ENCODE assay signal across 25 cellular contexts in genomic region chr3:71521940-71522876, GRCh38.
DNase-seq lines count a peak whose midpoint lies in the region; FAIRE-seq and TF ChIP-seq lines count a peak whose summit lies in the region.
"Had no signal": no experiment of that assay in that cellular context is flagged by ENCODE, and none has a peak within 500 bp of the region (broad histone marks: within the 10 kb centered on the region; RNA-seq: fewer than 3 reads in every experiment).

No MANE protein-coding gene starts in this region.

- no peak for FAIRE-seq in GM19239 (lab: Jason Lieb, UNC)
- FAIRE-seq: kidney had no signal

- no peak overlapping the region for H4K12ac ChIP-seq in trophoblast cell (ENCODE audit: low read depth, low read length)

- H3K27ac Mint-ChIP-seq in chondrocyte (ENCODE audit: unreplicated experiment) = peak overlapping the region; percentile 83
- H3K27ac Mint-ChIP-seq: activated CD4-positive, alpha-beta T cell treated with anti-CD3 and anti-CD28 coated beads, Interleukin-2, amount 10 ng/mL, durations not matched to agents 7 days and 5 days; activated CD8-positive, alpha-beta memory T cell treated with anti-CD3 and anti-CD28 coated beads, Interleukin-2, amount 10 ng/mL, durations not matched to agents 7 days and 5 days; activated naive CD4-positive, alpha-beta T cell treated with anti-CD3 and anti-CD28 coated beads, Interleukin-2, amount 50 U/mL, for 72 hours; activated T-helper 1 cell treated with anti-CD3 and anti-CD28 coated beads, Interleukin-12 subunit alpha, Interleukin-12 subunit beta, Interleukin-2, Interleukin-4 antibody, amounts not matched to agents 30 ng/mL and 10 ng/mL and 1 ng/mL, durations not matched to agents 14 hours and 24 hours and 36 hours; CD4-positive, alpha-beta memory T cell; natural killer cell had no signal

- H3K23ac ChIP-seq in trophoblast cell (ENCODE audit: low read length) = no peak overlapping the region

- H3K18ac ChIP-seq in trophoblast cell (ENCODE audit: low read length) = no peak overlapping the region

- no peak overlapping the region for H2BK5ac ChIP-seq in trophoblast cell (ENCODE audit: low read depth, low read length, poor library complexity)

- peaks cover 80% of the 10 kb centered on the region for H3K4me1 Mint-ChIP-seq in chondrocyte (ENCODE audit: low read depth)
- H3K4me1 Mint-ChIP-seq: activated CD4-positive, alpha-beta T cell treated with anti-CD3 and anti-CD28 coated beads, Interleukin-2, amount 10 ng/mL, durations not matched to agents 7 days and 5 days had no signal

- peak overlapping the region; percentile 87 for H2BK12ac ChIP-seq in trophoblast cell (ENCODE audit: low read length)

- no peak overlapping the region for H3K4ac ChIP-seq in trophoblast cell (ENCODE audit: low read depth, low read length)

- H3K79me2 ChIP-seq in DOHH2 (ENCODE audit: control insufficient read depth, low read length) (peaks cover 92% of the 10 kb centered on the region), Karpas-422 (ENCODE audit: low read length) (peaks cover 99% of the 10 kb centered on the region), trophoblast cell (ENCODE audit: control insufficient read depth, insufficient read depth, low read length, poor library complexity) (no peaks in the 10 kb centered on the region)

- H3K9me3 ChIP-seq in DOHH2 (ENCODE audit: control insufficient read depth, insufficient read depth, low read length) = no peaks in the 10 kb centered on the region
- H3K9me3 ChIP-seq in Karpas-422 (ENCODE audit: low read length) = no peaks in the 10 kb centered on the region
- H3K9me3 ChIP-seq in trophoblast cell (ENCODE audit: insufficient read depth, low read depth, low read length) = no peaks in the 10 kb centered on the region
- H3K9me3 ChIP-seq: colonic mucosa, ovary, Peyer's patch, right lobe of liver, SJSA1, vagina had no signal

- H3K4me2 ChIP-seq in DOHH2 (ENCODE audit: low read length) (peak overlapping the region; percentile 70; the same call in 1 of the 2 replicates), Karpas-422 (ENCODE audit: low read depth, low read length, poor library complexity, severe bottlenecking) (peak overlapping the region; percentile 40), trophoblast cell (ENCODE audit: low read length) (no peak overlapping the region)

- no peak overlapping the region for H3K4me3 Mint-ChIP-seq in chondrocyte (ENCODE audit: unreplicated experiment)
- H3K4me3 Mint-ChIP-seq: activated CD4-positive, alpha-beta T cell treated with anti-CD3 and anti-CD28 coated beads, Interleukin-2, amount 10 ng/mL, durations not matched to agents 7 days and 5 days; activated CD8-positive, alpha-beta memory T cell treated with anti-CD3 and anti-CD28 coated beads, Interleukin-2, amount 10 ng/mL, durations not matched to agents 7 days and 5 days; activated T-helper 1 cell treated with anti-CD3 and anti-CD28 coated beads, Interleukin-12 subunit alpha, Interleukin-12 subunit beta, Interleukin-2, Interleukin-4 antibody, amounts not matched to agents 30 ng/mL and 10 ng/mL and 1 ng/mL, durations not matched to agents 14 hours and 24 hours and 36 hours; CD4-positive, alpha-beta memory T cell; natural killer cell had no signal

- H3K27me3 ChIP-seq in DOHH2 (ENCODE audit: control insufficient read depth, low read length) (no peaks in the 10 kb centered on the region), Karpas-422 (ENCODE audit: low read length) (no peaks in the 10 kb centered on the region), trophoblast cell (ENCODE audit: insufficient read depth, low read length) (no peaks in the 10 kb centered on the region), brain microvascular endothelial cell (replicated peaks) (no peaks in the 10 kb centered on the region)
- H3K27me3 ChIP-seq: colonic mucosa, ovary, Peyer's patch, right lobe of liver, SJSA1, vagina had no signal

- H3K79me1 ChIP-seq in trophoblast cell (ENCODE audit: low read length) = peaks cover 2% of the 10 kb centered on the region

- H3F3A ChIP-seq in DOHH2 (ENCODE audit: control insufficient read depth, insufficient read depth) = no peaks in the 10 kb centered on the region

- TF ChIP-seq CTCF in DOHH2 (IDR thresholded peaks at IDR 0.05; ENCODE audit: low read depth, low read length, poor library complexity, severe bottlenecking) (no peak), chondrocyte (IDR thresholded peaks at IDR 0.05) (peak; percentile 42), brain microvascular endothelial cell (IDR thresholded peaks at IDR 0.05; ENCODE audit: low read depth, low read length, missing control alignments) (no peak)

- peaks cover 89% of the 10 kb centered on the region for H3K4me1 ChIP-seq in DOHH2 (ENCODE audit: control insufficient read depth, low read length)
- H3K4me1 ChIP-seq in Karpas-422 (ENCODE audit: low read length) = peaks cover 97% of the 10 kb centered on the region
- H3K4me1 ChIP-seq in trophoblast cell (ENCODE audit: control insufficient read depth in 1 of 2, insufficient read depth in 2 of 2, low read length in 2 of 2) = peaks cover 6 to 22% of the 10 kb centered on the region in 2 experiments
- H3K4me1 ChIP-seq: colonic mucosa, Peyer's patch, right lobe of liver, vagina had no signal

- H2AFZ ChIP-seq in Karpas-422 (ENCODE audit: low read length) (no peak overlapping the region), trophoblast cell (ENCODE audit: insufficient read depth, low read length, poor library complexity) (no peak overlapping the region)

- no peak overlapping the region for H3K4me3 ChIP-seq in DOHH2 (ENCODE audit: low read length)
- H3K4me3 ChIP-seq in Karpas-422 (ENCODE audit: low read length) = 0 out of 2 replicates have a peak overlapping the region, but pooled peaks have one; percentile 0
- no peak overlapping the region for H3K4me3 ChIP-seq in trophoblast cell (ENCODE audit: low read depth, low read length)
- no peak overlapping the region for H3K4me3 ChIP-seq in brain microvascular endothelial cell (ENCODE audit: low read depth, low read length)
- H3K4me3 ChIP-seq: colonic mucosa, ovary, Peyer's patch, right lobe of liver, SJSA1, vagina had no signal

- no peak overlapping the region for H3K14ac ChIP-seq in trophoblast cell (ENCODE audit: low read length)

- H3K9ac ChIP-seq in Karpas-422 (ENCODE audit: low read length) = peak overlapping the region; percentile 35
- no peak overlapping the region for H3K9ac ChIP-seq in trophoblast cell (ENCODE audit: low read length)

- no peak overlapping the region for H4K8ac ChIP-seq in trophoblast cell (ENCODE audit: low read depth, low read length)

- H3K27ac ChIP-seq in DOHH2 (ENCODE audit: low read depth, low read length) (no peak overlapping the region), Karpas-422 (ENCODE audit: low read length) (peak overlapping the region; percentile 72), trophoblast cell (ENCODE audit: low read depth, low read length) (no peak overlapping the region), brain microvascular endothelial cell (no peak overlapping the region)
- H3K27ac ChIP-seq: colonic mucosa, ovary, Peyer's patch, right lobe of liver, vagina had no signal

- no peak overlapping the region for H2AK5ac ChIP-seq in trophoblast cell (ENCODE audit: low read length)

- H3K36me3 Mint-ChIP-seq in chondrocyte (ENCODE audit: low read depth) = peaks cover 2% of the 10 kb centered on the region
- H3K36me3 Mint-ChIP-seq: natural killer cell had no signal

- H3K27me3 Mint-ChIP-seq in chondrocyte (ENCODE audit: low read depth) = no peaks in the 10 kb centered on the region
- H3K27me3 Mint-ChIP-seq: activated CD4-positive, alpha-beta T cell treated with anti-CD3 and anti-CD28 coated beads, Interleukin-2, amount 10 ng/mL, durations not matched to agents 7 days and 5 days; activated CD8-positive, alpha-beta memory T cell treated with anti-CD3 and anti-CD28 coated beads, Interleukin-2, amount 10 ng/mL, durations not matched to agents 7 days and 5 days; CD4-positive, alpha-beta memory T cell had no signal

- in situ Hi-C loops in brain microvascular endothelial cell (cut with HindIII; ENCODE audit: low pct_ligation_motif_present, low sequenced_read_pairs) = no loop called here

- peak overlapping the region; percentile 42 for H4K91ac ChIP-seq in trophoblast cell (ENCODE audit: low read depth, low read length)

- H4K20me1 ChIP-seq in DOHH2 (ENCODE audit: control insufficient read depth, insufficient read depth, low read depth, low read length) (peaks cover 8% of the 10 kb centered on the region), Karpas-422 (ENCODE audit: insufficient read depth, low read depth, low read length) (no peaks in the 10 kb centered on the region)

- H3K9me3 Mint-ChIP-seq in chondrocyte (ENCODE audit: low read depth) = no peaks in the 10 kb centered on the region
- H3K9me3 Mint-ChIP-seq: activated CD4-positive, alpha-beta T cell treated with anti-CD3 and anti-CD28 coated beads, Interleukin-2, amount 10 ng/mL, durations not matched to agents 7 days and 5 days; activated naive CD4-positive, alpha-beta T cell treated with anti-CD3 and anti-CD28 coated beads, Interleukin-2, amount 50 U/mL, for 72 hours; activated T-helper 1 cell treated with anti-CD3 and anti-CD28 coated beads, Interleukin-12 subunit alpha, Interleukin-12 subunit beta, Interleukin-2, Interleukin-4 antibody, amounts not matched to agents 30 ng/mL and 10 ng/mL and 1 ng/mL, durations not matched to agents 14 hours and 24 hours and 36 hours; CD4-positive, alpha-beta memory T cell; natural killer cell had no signal

- H2BK120ac ChIP-seq in trophoblast cell (ENCODE audit: insufficient read depth, low read length, poor library complexity) = no peak overlapping the region

- DNase-seq in Karpas-422 (peak; percentile 89), chondrocyte (ENCODE audit: low spot score) (no peak), trophoblast cell (no peak), brain microvascular endothelial cell (no peak), AG20443 (ENCODE audit: low spot score) (no peak), GM19239 (ENCODE audit: insufficient read length, low spot score) (no peak)
- DNase-seq: activated CD4-positive, alpha-beta T cell treated with anti-CD3 and anti-CD28 coated beads, Interleukin-2, amount 10 ng/mL, durations not matched to agents 7 days and 5 days; activated CD8-positive, alpha-beta memory T cell treated with anti-CD3 and anti-CD28 coated beads, Interleukin-2, amount 10 ng/mL, durations not matched to agents 7 days and 5 days; CD4-positive, alpha-beta memory T cell; colonic mucosa; kidney; natural killer cell; NCI-H1048; NCI-H2029; NCI-H345; NCI-H82; ovary; Peyer's patch; right lobe of liver; T-helper 2 cell had no signal

- H3K9me2 ChIP-seq in DOHH2 (replicated peaks; ENCODE audit: control insufficient read depth, low read length) = no peaks in the 10 kb centered on the region
- H3K9me2 ChIP-seq in Karpas-422 (replicated peaks; ENCODE audit: insufficient read depth, low read length) = no peaks in the 10 kb centered on the region

- no CpG with 5 or more reads among the region's 7 CpGs for WGBS in trophoblast cell (ENCODE audit: extremely low coverage, insufficient coverage, insufficient read length)

- H3K36me3 ChIP-seq in DOHH2 (ENCODE audit: control insufficient read depth, low read length) (peaks cover 55% of the 10 kb centered on the region), Karpas-422 (ENCODE audit: insufficient read depth, low read length) (peaks cover 5% of the 10 kb centered on the region; the same call in 1 of the 2 replicates), trophoblast cell (ENCODE audit: control insufficient read depth in 1 of 2, insufficient read depth in 2 of 2, low read length in 2 of 2) (no peaks in the 10 kb centered on the region), brain microvascular endothelial cell (replicated peaks) (no peaks in the 10 kb centered on the region)
- H3K36me3 ChIP-seq: colonic mucosa, ovary, Peyer's patch, right lobe of liver, SJSA1, vagina had no signal
